In the genomic region with DNA sequence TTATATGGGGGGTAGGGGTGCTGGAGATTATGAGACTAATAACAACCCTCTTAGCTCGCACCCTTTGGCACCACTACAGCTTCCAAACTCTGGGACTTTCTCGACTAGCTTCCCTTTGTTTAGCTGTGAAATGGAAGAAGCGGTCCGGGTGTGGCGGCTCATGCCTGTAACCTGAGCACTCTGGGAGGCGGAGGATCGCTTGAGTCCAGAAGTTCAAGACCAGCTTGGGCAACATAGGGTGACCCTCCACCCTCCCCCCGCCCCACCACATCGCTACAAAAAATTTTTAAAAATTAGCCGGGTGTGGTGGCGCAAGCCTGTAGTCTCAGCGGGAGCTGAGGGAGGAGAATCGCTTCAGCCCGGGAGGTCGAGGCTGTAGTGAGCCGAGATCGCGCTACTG, we compare ENCODE assay signal across 9 cellular contexts.
DNase-seq lines count a peak whose midpoint lies in the region; ATAC-seq lines count a peak whose summit lies in the region.
"Had no signal": no experiment of that assay in that cellular context is flagged by ENCODE, and none has a peak within 500 bp of the region (broad histone marks: within the 10 kb centered on the region; RNA-seq: fewer than 3 reads in every experiment).

No MANE protein-coding gene starts in this region.

- H3K36me3 ChIP-seq in SK-N-MC (ENCODE audit: insufficient read depth, low read length) (no peaks in the 10 kb centered on the region), iPS DF 6.9 (ENCODE audit: control insufficient read depth, insufficient read depth, low read length) (no peaks in the 10 kb centered on the region; the same call in 1 of the 2 replicates)
- H3K36me3 ChIP-seq: MG63 had no signal

- DNase-seq in NCI-H345 (lab: John Stamatoyannopoulos, UW) (peak; percentile 2), NCI-H345 treated with DMSO at 0.1 percent for 48 hours (lab: John Stamatoyannopoulos, UW; ENCODE audit: unreplicated experiment) (no peak), SK-N-MC (ENCODE audit: low read depth, low spot score) (no peak), iPS DF 6.9 (ENCODE audit: low read depth, low spot score) (no peak), NCI-H446 (lab: John Stamatoyannopoulos, UW) (no peak), T-helper 9 cell (no peak)
- DNase-seq: MG63 had no signal

- H3K4me3 ChIP-seq in SK-N-MC (peak overlapping the region; percentile 77), iPS DF 6.9 (ENCODE audit: low read length) (peak overlapping the region; percentile 61; the same call in 1 of the 2 replicates), skin epidermis (peak overlapping the region in 5 of 7 experiments; percentile 38 to 68 (median 52))
- H3K4me3 ChIP-seq: MG63 had no signal

- WGBS in iPS DF 6.9 (ENCODE audit: insufficient coverage, insufficient read length): no CpG with 5 or more reads among the region's 18 CpGs

- no peaks in the 10 kb centered on the region for H3K9me3 ChIP-seq in SK-N-MC (ENCODE audit: low read depth, low read length)
- H3K9me3 ChIP-seq in iPS DF 6.9 (ENCODE audit: control insufficient read depth, insufficient read depth, low read length): no peaks in the 10 kb centered on the region
- H3K9me3 ChIP-seq: MG63 had no signal

- no peak for ATAC-seq in HG03175 (IDR thresholded peaks at IDR 0.05; ENCODE audit: unreplicated experiment)

- H3K27ac ChIP-seq in SK-N-MC: peak overlapping the region; percentile 46; the same call in 1 of the 2 replicates
- H3K27ac ChIP-seq in iPS DF 6.9 (ENCODE audit: low read length): no peak overlapping the region
- peak overlapping the region in 7 of 21 experiments; percentile 52 to 91 (median 80) for H3K27ac ChIP-seq in skin epidermis

- H3K27me3 ChIP-seq in iPS DF 6.9 (ENCODE audit: control insufficient read depth, insufficient read depth, low read length): no peaks in the 10 kb centered on the region
- H3K27me3 ChIP-seq: MG63 had no signal

- peak overlapping the region; percentile 47 for H3K9ac ChIP-seq in SK-N-MC (ENCODE audit: insufficient read length)

- H3K4me1 ChIP-seq in iPS DF 6.9 (ENCODE audit: control insufficient read depth, insufficient read depth, low read length): peaks cover 4% of the 10 kb centered on the region
